ENCODE assay signal across 17 cellular contexts in the genomic region with DNA sequence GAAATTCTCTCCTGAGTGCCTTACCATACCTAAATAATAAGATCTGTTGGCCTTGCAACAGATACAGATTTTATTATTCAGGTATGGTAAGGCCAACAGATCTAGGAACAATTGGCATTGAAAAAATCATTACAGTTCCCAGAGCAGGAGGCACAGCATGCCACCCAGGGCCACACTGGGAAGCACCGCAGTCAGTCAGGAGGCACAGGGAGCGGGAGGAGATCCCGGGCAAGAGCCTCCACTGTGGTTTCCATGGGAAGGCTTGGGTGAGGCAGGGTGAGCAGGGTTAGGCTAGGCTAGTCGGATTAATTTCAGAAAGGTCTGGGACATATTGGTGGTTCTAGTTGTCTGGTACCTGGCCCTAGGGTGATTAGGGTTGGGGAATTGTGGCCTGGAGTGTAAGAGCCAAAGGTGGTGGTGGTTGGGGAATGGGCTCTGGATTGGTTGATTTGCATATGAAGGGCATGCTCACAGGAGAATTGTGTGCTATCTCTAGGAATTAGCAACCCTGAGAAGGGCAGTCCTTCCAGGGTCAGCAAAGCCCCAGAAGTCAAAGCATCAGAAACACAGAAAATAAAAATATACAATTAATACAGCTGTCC.
"Had no signal": no experiment of that assay in that cellular context is flagged by ENCODE, and none has a peak within 500 bp of the region (broad histone marks: within the 10 kb centered on the region; RNA-seq: fewer than 3 reads in every experiment).

No MANE protein-coding gene starts in this region.

- H3K4me1 Mint-ChIP-seq: activated T-helper 17 cell treated with anti-CD3 and anti-CD28 coated beads, Interleukin-2, amount 50 U/mL, for 72 hours; central memory CD8-positive, alpha-beta T cell had no signal

- H3K27me3 ChIP-seq: breast epithelium, gastroesophageal sphincter, heart left ventricle, neutrophil, ovary, right atrium auricular region, thyroid gland had no signal

- DNase-seq: activated T-cell treated with anti-CD3 and anti-CD28 coated beads, Interleukin-2, amount 50 U/mL, for 24 hours; heart left ventricle; ovary; psoas muscle; stimulated activated CD4-positive, alpha-beta T cell treated with anti-CD3 and anti-CD28 coated beads, Interleukin-4, amount 100 ng/mL, for 24 hours; stimulated activated naive CD8-positive, alpha-beta T cell treated with anti-CD3 and anti-CD28 coated beads, Interleukin-15, Interleukin-2, amounts not matched to agents 100 U/mL and 50 U/mL, for 24 hours; T-helper 9 cell; thyroid gland had no signal

- H3K9me3 Mint-ChIP-seq: activated T-cell treated with anti-CD3 and anti-CD28 coated beads, Interleukin-2, amount 50 U/mL, for 24 hours; activated T-helper 17 cell treated with anti-CD3 and anti-CD28 coated beads, Interleukin-2, amount 50 U/mL, for 72 hours; central memory CD8-positive, alpha-beta T cell; natural killer cell treated with Interleukin-12 subunit alpha and Interleukin-12 subunit beta and Interleukin-15 and Interleukin-18, amount 100 ng/mL, for 72 hours had no signal

- H3K4me3 Mint-ChIP-seq: activated naive CD8-positive, alpha-beta T cell; activated T-cell treated with anti-CD3 and anti-CD28 coated beads, Interleukin-2, amount 50 U/mL, for 24 hours; activated T-helper 17 cell treated with anti-CD3 and anti-CD28 coated beads, Interleukin-2, amount 50 U/mL, for 72 hours; central memory CD8-positive, alpha-beta T cell; natural killer cell treated with Interleukin-12 subunit alpha and Interleukin-12 subunit beta and Interleukin-15 and Interleukin-18, amount 100 ng/mL, for 72 hours had no signal

- H3K4me3 ChIP-seq: breast epithelium, coronary artery, gastroesophageal sphincter, heart left ventricle, ovary, psoas muscle, right atrium auricular region, thyroid gland had no signal

- H3K27ac Mint-ChIP-seq: activated naive CD8-positive, alpha-beta T cell; activated T-cell treated with anti-CD3 and anti-CD28 coated beads, Interleukin-2, amount 50 U/mL, for 24 hours; activated T-helper 17 cell treated with anti-CD3 and anti-CD28 coated beads, Interleukin-2, amount 50 U/mL, for 72 hours; natural killer cell treated with Interleukin-12 subunit alpha and Interleukin-12 subunit beta and Interleukin-15 and Interleukin-18, amount 100 ng/mL, for 72 hours had no signal

- H3K4me1 ChIP-seq: breast epithelium, gastroesophageal sphincter, psoas muscle had no signal

- H3K36me3 Mint-ChIP-seq: activated naive CD8-positive, alpha-beta T cell; natural killer cell treated with Interleukin-12 subunit alpha and Interleukin-12 subunit beta and Interleukin-15 and Interleukin-18, amount 100 ng/mL, for 72 hours had no signal

- H3K36me3 ChIP-seq: breast epithelium, gastroesophageal sphincter, heart left ventricle, neutrophil, ovary, right atrium auricular region, thyroid gland had no signal

- ATAC-seq: activated T-helper 17 cell treated with anti-CD3 and anti-CD28 coated beads, Interleukin-2, amount 50 U/mL, for 72 hours; gastroesophageal sphincter; heart left ventricle; natural killer cell treated with Interleukin-12 subunit alpha and Interleukin-12 subunit beta and Interleukin-15 and Interleukin-18, amount 100 ng/mL, for 72 hours; psoas muscle; stimulated activated naive CD8-positive, alpha-beta T cell treated with anti-CD3 and anti-CD28 coated beads, Interleukin-15, Interleukin-2, amounts not matched to agents 100 U/mL and 50 U/mL, for 24 hours had no signal

- H3K9me3 ChIP-seq: breast epithelium, gastroesophageal sphincter, heart left ventricle, neutrophil, ovary, psoas muscle, right atrium auricular region, thyroid gland had no signal
